16 cellular contexts compared by ENCODE assay signal in genomic region chr14:55533960-55534359, GRCh38.
"Had no signal": no experiment of that assay in that cellular context is flagged by ENCODE, and none has a peak within 500 bp of the region (broad histone marks: within the 10 kb centered on the region; RNA-seq: fewer than 3 reads in every experiment).

No MANE protein-coding gene starts in this region.

- DNase-seq: activated CD4-positive, alpha-beta T cell treated with anti-CD3 and anti-CD28 coated beads for 36 hours; activated CD8-positive, alpha-beta T cell treated with anti-CD3 and anti-CD28 coated beads for 36 hours; activated effector memory CD4-positive, alpha-beta T cell treated with anti-CD3 and anti-CD28 coated beads, Interleukin-2, amount 50 U/mL, for 16 hours; activated T-cell treated with anti-CD3 and anti-CD28 coated beads, Interleukin-2, amount 50 U/mL, for 48 hours; amniotic stem cell; central memory CD4-positive, alpha-beta T cell; colonic mucosa; naive thymus-derived CD8-positive, alpha-beta T cell; stimulated activated naive CD8-positive, alpha-beta T cell treated with anti-CD3 and anti-CD28 coated beads, Interleukin-15, Interleukin-2, amounts not matched to agents 100 U/mL and 50 U/mL, for 24 hours; T-helper 17 cell; upper lobe of right lung; WERI-Rb-1 had no signal

- H3K4me1 Mint-ChIP-seq: activated CD4-positive, alpha-beta T cell treated with anti-CD3 and anti-CD28 coated beads for 36 hours; activated naive CD4-positive, alpha-beta T cell treated with anti-CD3 and anti-CD28 coated beads, Interleukin-2, amount 50 U/mL, for 24 hours; naive thymus-derived CD8-positive, alpha-beta T cell had no signal

- H3K4me3 Mint-ChIP-seq: activated CD4-positive, alpha-beta T cell treated with anti-CD3 and anti-CD28 coated beads for 36 hours; activated CD8-positive, alpha-beta T cell treated with anti-CD3 and anti-CD28 coated beads for 36 hours; activated naive CD4-positive, alpha-beta T cell treated with anti-CD3 and anti-CD28 coated beads, Interleukin-2, amount 50 U/mL, for 24 hours; naive thymus-derived CD8-positive, alpha-beta T cell; T-helper 17 cell had no signal

- H3K36me3 ChIP-seq: colonic mucosa, gastroesophageal sphincter, right atrium auricular region, upper lobe of right lung, WERI-Rb-1 had no signal

- H3K27ac Mint-ChIP-seq: activated CD4-positive, alpha-beta T cell treated with anti-CD3 and anti-CD28 coated beads for 36 hours; activated CD8-positive, alpha-beta T cell treated with anti-CD3 and anti-CD28 coated beads for 36 hours; activated naive CD4-positive, alpha-beta T cell treated with anti-CD3 and anti-CD28 coated beads, Interleukin-2, amount 50 U/mL, for 24 hours; naive thymus-derived CD8-positive, alpha-beta T cell; T-helper 17 cell had no signal

- H3K27me3 Mint-ChIP-seq: activated CD8-positive, alpha-beta T cell treated with anti-CD3 and anti-CD28 coated beads for 36 hours; activated naive CD4-positive, alpha-beta T cell treated with anti-CD3 and anti-CD28 coated beads, Interleukin-2, amount 50 U/mL, for 24 hours had no signal

- H3K4me1 ChIP-seq: colonic mucosa, gastroesophageal sphincter, right atrium auricular region, upper lobe of right lung had no signal

- H3K27me3 ChIP-seq: colonic mucosa, gastroesophageal sphincter, right atrium auricular region, upper lobe of right lung had no signal

- H3K9me3 ChIP-seq: colonic mucosa, upper lobe of right lung had no signal

- H3K27ac ChIP-seq: colonic mucosa, gastroesophageal sphincter, right atrium auricular region, upper lobe of right lung had no signal

- H3K4me3 ChIP-seq: colonic mucosa, gastroesophageal sphincter, right atrium auricular region, skin epidermis, upper lobe of right lung had no signal
